In the genomic region with DNA sequence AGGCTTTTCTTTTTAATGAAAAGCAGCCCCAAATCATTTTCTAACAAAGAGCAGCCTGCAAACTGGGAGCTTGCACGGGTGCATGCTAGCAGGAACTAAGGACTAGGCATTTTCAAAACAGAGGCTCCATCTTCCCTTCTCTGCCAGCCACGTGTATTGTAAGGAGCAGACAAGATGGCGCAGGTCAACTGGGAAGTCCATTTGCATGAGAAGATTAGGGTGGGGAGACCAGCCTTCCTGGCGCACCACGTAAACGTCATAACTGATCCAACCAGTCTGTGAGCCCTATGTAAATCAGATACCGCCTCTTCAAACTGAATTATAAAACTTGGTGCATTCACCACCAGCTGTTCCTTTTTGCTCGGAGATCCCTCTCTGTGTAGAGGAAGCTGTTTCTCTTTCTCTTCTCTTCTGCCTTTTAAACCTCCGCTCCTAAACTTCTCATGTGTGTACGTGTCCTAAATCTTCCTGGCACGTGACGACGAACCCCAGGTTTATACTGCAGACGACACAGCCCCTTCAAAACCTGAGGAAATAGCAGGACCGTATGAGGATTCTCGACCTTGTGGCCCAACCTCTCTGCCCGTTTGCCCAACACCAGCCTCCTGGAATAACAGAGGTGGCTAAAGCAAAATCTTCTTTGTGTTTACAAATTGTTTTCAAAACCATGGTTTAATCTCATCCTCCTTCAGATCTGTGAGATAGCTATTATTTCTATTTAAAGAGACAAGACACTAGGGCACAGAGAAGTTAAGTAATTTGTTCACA, we compare ENCODE assay signal across 1 cellular context.
TF ChIP-seq lines count a peak whose summit lies in the region.

No MANE protein-coding gene starts in this region.

TF ChIP-seq in GM23338, 12 proteins besides CTCF, POLR2A, EP300 and RAD21 (continued from another document):
- no peak for TF ChIP-seq POLR2AphosphoS5 (IDR thresholded peaks at IDR 0.05; ENCODE audit: low read depth)
- TF ChIP-seq ZNF331 (CRISPR knock-in tag; IDR thresholded peaks at IDR 0.05; ENCODE audit: low read depth) = no peak
- TF ChIP-seq EZH2 (IDR thresholded peaks at IDR 0.05; ENCODE audit: low read depth, unreplicated experiment) = no peak
- TF ChIP-seq, protein P1, sequence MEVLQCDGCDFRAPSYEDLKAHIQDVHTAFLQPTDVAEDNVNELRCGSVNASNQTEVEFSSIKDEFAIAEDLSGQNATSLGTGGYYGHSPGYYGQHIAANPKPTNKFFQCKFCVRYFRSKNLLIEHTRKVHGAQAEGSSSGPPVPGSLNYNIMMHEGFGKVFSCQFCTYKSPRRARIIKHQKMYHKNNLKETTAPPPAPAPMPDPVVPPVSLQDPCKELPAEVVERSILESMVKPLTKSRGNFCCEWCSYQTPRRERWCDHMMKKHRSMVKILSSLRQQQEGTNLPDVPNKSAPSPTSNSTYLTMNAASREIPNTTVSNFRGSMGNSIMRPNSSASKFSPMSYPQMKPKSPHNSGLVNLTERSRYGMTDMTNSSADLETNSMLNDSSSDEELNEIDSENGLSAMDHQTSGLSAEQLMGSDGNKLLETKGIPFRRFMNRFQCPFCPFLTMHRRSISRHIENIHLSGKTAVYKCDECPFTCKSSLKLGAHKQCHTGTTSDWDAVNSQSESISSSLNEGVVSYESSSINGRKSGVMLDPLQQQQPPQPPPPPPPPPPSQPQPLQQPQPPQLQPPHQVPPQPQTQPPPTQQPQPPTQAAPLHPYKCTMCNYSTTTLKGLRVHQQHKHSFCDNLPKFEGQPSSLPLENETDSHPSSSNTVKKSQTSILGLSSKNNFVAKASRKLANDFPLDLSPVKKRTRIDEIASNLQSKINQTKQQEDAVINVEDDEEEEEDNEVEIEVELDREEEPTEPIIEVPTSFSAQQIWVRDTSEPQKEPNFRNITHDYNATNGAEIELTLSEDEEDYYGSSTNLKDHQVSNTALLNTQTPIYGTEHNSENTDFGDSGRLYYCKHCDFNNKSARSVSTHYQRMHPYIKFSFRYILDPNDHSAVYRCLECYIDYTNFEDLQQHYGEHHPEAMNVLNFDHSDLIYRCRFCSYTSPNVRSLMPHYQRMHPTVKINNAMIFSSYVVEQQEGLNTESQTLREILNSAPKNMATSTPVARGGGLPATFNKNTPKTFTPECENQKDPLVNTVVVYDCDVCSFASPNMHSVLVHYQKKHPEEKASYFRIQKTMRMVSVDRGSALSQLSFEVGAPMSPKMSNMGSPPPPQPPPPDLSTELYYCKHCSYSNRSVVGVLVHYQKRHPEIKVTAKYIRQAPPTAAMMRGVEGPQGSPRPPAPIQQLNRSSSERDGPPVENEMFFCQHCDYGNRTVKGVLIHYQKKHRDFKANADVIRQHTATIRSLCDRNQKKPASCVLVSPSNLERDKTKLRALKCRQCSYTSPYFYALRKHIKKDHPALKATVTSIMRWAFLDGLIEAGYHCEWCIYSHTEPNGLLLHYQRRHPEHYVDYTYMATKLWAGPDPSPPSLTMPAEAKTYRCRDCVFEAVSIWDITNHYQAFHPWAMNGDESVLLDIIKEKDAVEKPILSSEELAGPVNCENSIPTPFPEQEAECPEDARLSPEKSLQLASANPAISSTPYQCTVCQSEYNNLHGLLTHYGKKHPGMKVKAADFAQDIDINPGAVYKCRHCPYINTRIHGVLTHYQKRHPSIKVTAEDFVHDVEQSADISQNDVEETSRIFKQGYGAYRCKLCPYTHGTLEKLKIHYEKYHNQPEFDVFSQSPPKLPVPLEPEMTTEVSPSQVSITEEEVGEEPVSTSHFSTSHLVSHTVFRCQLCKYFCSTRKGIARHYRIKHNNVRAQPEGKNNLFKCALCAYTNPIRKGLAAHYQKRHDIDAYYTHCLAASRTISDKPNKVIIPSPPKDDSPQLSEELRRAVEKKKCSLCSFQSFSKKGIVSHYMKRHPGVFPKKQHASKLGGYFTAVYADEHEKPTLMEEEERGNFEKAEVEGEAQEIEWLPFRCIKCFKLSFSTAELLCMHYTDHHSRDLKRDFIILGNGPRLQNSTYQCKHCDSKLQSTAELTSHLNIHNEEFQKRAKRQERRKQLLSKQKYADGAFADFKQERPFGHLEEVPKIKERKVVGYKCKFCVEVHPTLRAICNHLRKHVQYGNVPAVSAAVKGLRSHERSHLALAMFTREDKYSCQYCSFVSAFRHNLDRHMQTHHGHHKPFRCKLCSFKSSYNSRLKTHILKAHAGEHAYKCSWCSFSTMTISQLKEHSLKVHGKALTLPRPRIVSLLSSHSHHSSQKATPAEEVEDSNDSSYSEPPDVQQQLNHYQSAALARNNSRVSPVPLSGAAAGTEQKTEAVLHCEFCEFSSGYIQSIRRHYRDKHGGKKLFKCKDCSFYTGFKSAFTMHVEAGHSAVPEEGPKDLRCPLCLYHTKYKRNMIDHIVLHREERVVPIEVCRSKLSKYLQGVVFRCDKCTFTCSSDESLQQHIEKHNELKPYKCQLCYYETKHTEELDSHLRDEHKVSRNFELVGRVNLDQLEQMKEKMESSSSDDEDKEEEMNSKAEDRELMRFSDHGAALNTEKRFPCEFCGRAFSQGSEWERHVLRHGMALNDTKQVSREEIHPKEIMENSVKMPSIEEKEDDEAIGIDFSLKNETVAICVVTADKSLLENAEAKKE (CRISPR knock-in tag; IDR thresholded peaks at IDR 0.05) = no peak
- TF ChIP-seq NANOG (IDR thresholded peaks at IDR 0.05; ENCODE audit: borderline replicate concordance) = no peak
- TF ChIP-seq, protein P2, sequence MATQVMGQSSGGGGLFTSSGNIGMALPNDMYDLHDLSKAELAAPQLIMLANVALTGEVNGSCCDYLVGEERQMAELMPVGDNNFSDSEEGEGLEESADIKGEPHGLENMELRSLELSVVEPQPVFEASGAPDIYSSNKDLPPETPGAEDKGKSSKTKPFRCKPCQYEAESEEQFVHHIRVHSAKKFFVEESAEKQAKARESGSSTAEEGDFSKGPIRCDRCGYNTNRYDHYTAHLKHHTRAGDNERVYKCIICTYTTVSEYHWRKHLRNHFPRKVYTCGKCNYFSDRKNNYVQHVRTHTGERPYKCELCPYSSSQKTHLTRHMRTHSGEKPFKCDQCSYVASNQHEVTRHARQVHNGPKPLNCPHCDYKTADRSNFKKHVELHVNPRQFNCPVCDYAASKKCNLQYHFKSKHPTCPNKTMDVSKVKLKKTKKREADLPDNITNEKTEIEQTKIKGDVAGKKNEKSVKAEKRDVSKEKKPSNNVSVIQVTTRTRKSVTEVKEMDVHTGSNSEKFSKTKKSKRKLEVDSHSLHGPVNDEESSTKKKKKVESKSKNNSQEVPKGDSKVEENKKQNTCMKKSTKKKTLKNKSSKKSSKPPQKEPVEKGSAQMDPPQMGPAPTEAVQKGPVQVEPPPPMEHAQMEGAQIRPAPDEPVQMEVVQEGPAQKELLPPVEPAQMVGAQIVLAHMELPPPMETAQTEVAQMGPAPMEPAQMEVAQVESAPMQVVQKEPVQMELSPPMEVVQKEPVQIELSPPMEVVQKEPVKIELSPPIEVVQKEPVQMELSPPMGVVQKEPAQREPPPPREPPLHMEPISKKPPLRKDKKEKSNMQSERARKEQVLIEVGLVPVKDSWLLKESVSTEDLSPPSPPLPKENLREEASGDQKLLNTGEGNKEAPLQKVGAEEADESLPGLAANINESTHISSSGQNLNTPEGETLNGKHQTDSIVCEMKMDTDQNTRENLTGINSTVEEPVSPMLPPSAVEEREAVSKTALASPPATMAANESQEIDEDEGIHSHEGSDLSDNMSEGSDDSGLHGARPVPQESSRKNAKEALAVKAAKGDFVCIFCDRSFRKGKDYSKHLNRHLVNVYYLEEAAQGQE (IDR thresholded peaks at IDR 0.05; ENCODE audit: unreplicated experiment) = no peak
- no peak for TF ChIP-seq STAT1 (IDR thresholded peaks at IDR 0.05; ENCODE audit: unreplicated experiment)
- no peak for TF ChIP-seq ZNF114 (CRISPR knock-in tag; IDR thresholded peaks at IDR 0.05)
- no peak for TF ChIP-seq CREB1 (CRISPR knock-in tag; IDR thresholded peaks at IDR 0.05; ENCODE audit: low read depth)
- TF ChIP-seq JUNB (IDR thresholded peaks at IDR 0.05; ENCODE audit: unreplicated experiment) = no peak
- no peak for TF ChIP-seq EZH2phosphoT487 (IDR thresholded peaks at IDR 0.05; ENCODE audit: unreplicated experiment)
TF ChIP-seq in GM23338: peak in this region for 0.
